14 cellular contexts compared by ENCODE assay signal in the genomic region with DNA sequence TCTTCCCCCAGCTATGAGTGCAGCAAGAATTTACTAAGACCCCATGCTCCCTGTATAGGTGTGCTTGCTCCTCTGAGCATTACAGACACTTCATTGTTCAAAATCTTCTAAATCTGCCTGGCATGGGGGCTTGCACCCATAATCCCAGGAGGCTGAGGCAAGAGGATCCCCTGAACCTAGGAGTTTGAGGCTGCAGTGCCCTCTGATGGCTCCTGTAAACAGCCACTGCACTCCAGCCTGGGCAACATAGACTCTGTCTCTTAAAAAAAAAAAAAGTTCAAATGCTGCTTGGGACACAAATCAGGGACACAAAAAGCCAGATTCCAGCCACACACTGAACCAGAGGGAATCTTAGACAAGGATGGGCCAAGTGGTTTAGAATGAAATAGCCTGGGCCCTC. TPM values are rescaled to one million over a fixed set of nuclear protein-coding genes. Genes with fewer than 3 reads are reported as not detected.
DNase-seq lines count a peak whose midpoint lies in the region; ATAC-seq and TF ChIP-seq lines count a peak whose summit lies in the region.
"Had no signal": no experiment of that assay in that cellular context is flagged by ENCODE, and none has a peak within 500 bp of the region (broad histone marks: within the 10 kb centered on the region; RNA-seq: fewer than 3 reads in every experiment).

No MANE protein-coding gene starts in this region.

- peaks cover 4 to 8% of the 10 kb centered on the region in 2 donors for H3K4me1 ChIP-seq in breast epithelium
- peaks cover 11% of the 10 kb centered on the region for H3K4me1 ChIP-seq in OCI-LY7 (ENCODE audit: insufficient read depth, low read length, poor library complexity, severe bottlenecking)

- ATAC-seq in GM21367 (IDR thresholded peaks at IDR 0.05; ENCODE audit: unreplicated experiment) (no peak), GM21825 (IDR thresholded peaks at IDR 0.05; ENCODE audit: unreplicated experiment) (no peak)

- H3K4me3 Mint-ChIP-seq in MCF 10A (ENCODE audit: unreplicated experiment) (no peak overlapping the region), endothelial cell (ENCODE audit: unreplicated experiment) (no peak overlapping the region), type B pancreatic cell (no peak overlapping the region)
- H3K4me3 Mint-ChIP-seq: activated naive CD8-positive, alpha-beta T cell treated with anti-CD3 and anti-CD28 coated beads for 36 hours had no signal

- H3K9me3 Mint-ChIP-seq in MCF 10A (ENCODE audit: unreplicated experiment) = no peaks in the 10 kb centered on the region
- H3K9me3 Mint-ChIP-seq in endothelial cell (ENCODE audit: unreplicated experiment) = no peaks in the 10 kb centered on the region
- no peaks in the 10 kb centered on the region for H3K9me3 Mint-ChIP-seq in type B pancreatic cell

- TF ChIP-seq CTCF in MCF 10A (IDR thresholded peaks at IDR 0.05; ENCODE audit: unreplicated experiment) (peak; percentile 25), breast epithelium (IDR thresholded peaks at IDR 0.05) (no peak), OCI-LY7 (conservative IDR thresholded peaks at IDR 0.05; ENCODE audit: low read length) (peak; percentile 68), endothelial cell (IDR thresholded peaks at IDR 0.05; ENCODE audit: unreplicated experiment) (no peak), type B pancreatic cell (conservative IDR thresholded peaks at IDR 0.05) (no peak)

- H3K27me3 ChIP-seq in breast epithelium = no peaks in the 10 kb centered on the region

- BruUV-seq in MCF 10A (replicated peaks; lab: Mats Ljungman, UMichigan) (no TSS peak), OCI-LY7 (replicated peaks; lab: Mats Ljungman, UMichigan) (no TSS peak)

- H3K79me2 ChIP-seq in OCI-LY7 (ENCODE audit: insufficient read depth, low read depth, low read length) = peaks cover 1% of the 10 kb centered on the region; the same call in 1 of the 2 replicates

- no peak overlapping the region for H3K27ac ChIP-seq in breast epithelium
- no peak overlapping the region for H3K27ac ChIP-seq in OCI-LY7 (ENCODE audit: low read depth, low read length, poor library complexity, severe bottlenecking)
- H3K27ac ChIP-seq: prostate gland had no signal

- H3K27me3 Mint-ChIP-seq in MCF 10A (ENCODE audit: insufficient read depth, unreplicated experiment) = no peaks in the 10 kb centered on the region
- H3K27me3 Mint-ChIP-seq in endothelial cell (ENCODE audit: unreplicated experiment) = peaks cover 6% of the 10 kb centered on the region
- H3K27me3 Mint-ChIP-seq in type B pancreatic cell = peaks cover 25% of the 10 kb centered on the region
- H3K27me3 Mint-ChIP-seq: activated naive CD8-positive, alpha-beta T cell treated with anti-CD3 and anti-CD28 coated beads for 36 hours had no signal

- intact Hi-C loops in MCF 10A (cut with micrococcal nuclease) = loop anchor here (1.0 kb wide), 1 partner anchor 34 kb away; no protein-coding TSS in a partner anchor
- intact Hi-C loops in breast epithelium (cut with DNase I; ENCODE audit: low total_unique reads) = no loop called here
- intact Hi-C loops in OCI-LY7 (cut with micrococcal nuclease; ENCODE audit: unreplicated experiment) = loop anchor here (2.0 kb wide), 1 partner anchor 34 kb away; no protein-coding TSS in a partner anchor

- no peak overlapping the region for H3K4me2 ChIP-seq in OCI-LY7 (ENCODE audit: low read length)

- H3K36me3 Mint-ChIP-seq in MCF 10A (ENCODE audit: insufficient read depth, unreplicated experiment) = no peaks in the 10 kb centered on the region
- no peaks in the 10 kb centered on the region for H3K36me3 Mint-ChIP-seq in endothelial cell (ENCODE audit: low read depth, unreplicated experiment)
- H3K36me3 Mint-ChIP-seq in type B pancreatic cell = no peaks in the 10 kb centered on the region

- TF ChIP-seq POLR2A in breast epithelium (IDR thresholded peaks at IDR 0.05) = no peak

- H3K4me1 Mint-ChIP-seq in MCF 10A (ENCODE audit: insufficient read depth, unreplicated experiment) = no peaks in the 10 kb centered on the region
- peaks cover 10% of the 10 kb centered on the region for H3K4me1 Mint-ChIP-seq in endothelial cell (ENCODE audit: unreplicated experiment)
- peaks cover 11% of the 10 kb centered on the region for H3K4me1 Mint-ChIP-seq in type B pancreatic cell (ENCODE audit: unreplicated experiment)

- H3K9me2 ChIP-seq in OCI-LY7 (ENCODE audit: insufficient read depth, low read length) = no peaks in the 10 kb centered on the region

- 0 out of 2 replicates have a peak, but pooled peaks cover 6% of the 10 kb centered on the region for H4K20me1 ChIP-seq in OCI-LY7 (ENCODE audit: insufficient read depth, low read length)

- DNase-seq in MCF 10A (ENCODE audit: unreplicated experiment) = no peak
- no peak for DNase-seq in breast epithelium (ENCODE audit: low spot score in 2 of 2)
- DNase-seq in OCI-LY7 (ENCODE audit: low spot score) = peak; percentile 27
- no peak for DNase-seq in endothelial cell (ENCODE audit: low spot score)
- no peak for DNase-seq in type B pancreatic cell (ENCODE audit: extremely low spot score, unreplicated experiment)
- DNase-seq in NCI-H226 = no peak
- DNase-seq: activated CD4-positive, alpha-beta T cell treated with anti-CD3 and anti-CD28 coated beads, Interleukin-2, amount 50 U/mL, for 48 hours; activated naive CD8-positive, alpha-beta T cell treated with anti-CD3 and anti-CD28 coated beads for 36 hours; KBM-7; NCI-H2029; stimulated activated CD4-positive, alpha-beta T cell treated with anti-CD3 and anti-CD28 coated beads, Interleukin-1b, Interleukin-23, amount 100 ng/mL, for 48 hours had no signal

- H3K4me3 ChIP-seq in breast epithelium (no peak overlapping the region), OCI-LY7 (ENCODE audit: low read depth, low read length, poor library complexity, severe bottlenecking) (no peak overlapping the region)
- H3K4me3 ChIP-seq: prostate gland had no signal

- H3K9me3 ChIP-seq in breast epithelium (no peaks in the 10 kb centered on the region), OCI-LY7 (ENCODE audit: low read length) (no peaks in the 10 kb centered on the region)
- H3K9me3 ChIP-seq: prostate gland had no signal

- POLR2A ChIA-PET in MCF 10A (lab: Yijun Ruan, JAX) = interaction anchor here (0.9 to 4.5 kb wide), 3 partner anchors 8 to 162 kb away, joined by 3 to 36 read pairs (median 3); a partner anchor contains a TSS
- POLR2A ChIA-PET in OCI-LY7 (lab: Charles Lee) = interaction anchor here (0.6 kb wide), 1 partner anchor 1374 kb away, joined by 9 read pairs; a partner anchor contains a TSS

- H2AFZ ChIP-seq in OCI-LY7 (ENCODE audit: low read length) = no peak overlapping the region

- H3K27ac Mint-ChIP-seq in MCF 10A (ENCODE audit: low read depth, unreplicated experiment) (no peak overlapping the region), endothelial cell (ENCODE audit: unreplicated experiment) (peak overlapping the region; percentile 26), type B pancreatic cell (peak overlapping the region; percentile 18)
- H3K27ac Mint-ChIP-seq: activated naive CD8-positive, alpha-beta T cell treated with anti-CD3 and anti-CD28 coated beads for 36 hours had no signal

- CTCF ChIA-PET in MCF 10A (lab: Yijun Ruan, JAX) (interaction anchor here (0.9 to 10.2 kb wide), 9 partner anchors 7 to 151 kb away, joined by 3 to 188 read pairs (median 3); no protein-coding TSS in a partner anchor), OCI-LY7 (lab: Charles Lee; ENCODE audit: unreplicated experiment) (no interaction called here)

- no peaks in the 10 kb centered on the region for H3K36me3 ChIP-seq in breast epithelium
- no peaks in the 10 kb centered on the region for H3K36me3 ChIP-seq in OCI-LY7 (ENCODE audit: insufficient read depth, low read length)
- H3K36me3 ChIP-seq: prostate gland had no signal

RNA-seq across cellular contexts. Expression of a gene that starts 3.4 kb away (rescaled TPM):
- total RNA-seq in MCF 10A (2022) = 110 and 117 TPM in 2 replicates
- 10 to 100 TPM in 2 of 3 donors, 1 to 10 TPM in 1; 9.4 to 12.8 (median 11.5) TPM for total RNA-seq in breast epithelium
- 16.8 and 23.4 TPM in 2 replicates for total RNA-seq in OCI-LY7 (2014; rRNA removed; shearing (Covaris generic))
- total RNA-seq in OCI-LY7 (2022) = 50.5 and 53.6 TPM in 2 replicates
- 35.1 TPM for total RNA-seq in endothelial cell (ENCODE audit: unreplicated experiment)
- 31.8 and 40.0 TPM in 2 replicates for total RNA-seq in type B pancreatic cell (ENCODE audit: low replicate concordance)

RNA-seq across cellular contexts. Expression of a gene that starts 22.7 kb away (rescaled TPM):
- total RNA-seq in MCF 10A (2022) (5.0 and 7.6 TPM in 2 replicates), breast epithelium (1 to 10 TPM in 2 of 3 donors, not detected in 1; 3.4 to 3.6 TPM), OCI-LY7 (2022) (not detected in 2 replicates), endothelial cell (ENCODE audit: unreplicated experiment) (0.10 TPM), type B pancreatic cell (ENCODE audit: low replicate concordance) (5.9 and 22.1 TPM in 2 replicates)
- total RNA-seq in OCI-LY7 (2014; rRNA removed; shearing (Covaris generic)) = not detected in 2 replicates
- total RNA-seq: activated naive CD8-positive, alpha-beta T cell treated with anti-CD3 and anti-CD28 coated beads for 36 hours had no signal

RNA-seq across cellular contexts. Expression of a gene that starts 27.6 kb away (rescaled TPM):
- 0.68 TPM in 1 of 2 replicates, not detected in the other for total RNA-seq in MCF 10A (2022)
- total RNA-seq in breast epithelium = 10 to 100 TPM in 2 of 3 donors, not detected in 1; 10.8 to 11.1 TPM
- not detected in 2 replicates for total RNA-seq in OCI-LY7 (2014; rRNA removed; shearing (Covaris generic))
- not detected in 2 replicates for total RNA-seq in OCI-LY7 (2022)
- 0.36 TPM for total RNA-seq in endothelial cell (ENCODE audit: unreplicated experiment)
- 13.8 and 15.6 TPM in 2 replicates for total RNA-seq in type B pancreatic cell (ENCODE audit: low replicate concordance)

Comparison
In these comparisons a context has a peak if more than half of its experiments do, and no peak if none do; other contexts are left out.
1. CTCF ChIP-seq: peak in MCF 10A (single experiment) and OCI-LY7 (single experiment); none in breast epithelium (0 of 3), endothelial cell (single experiment) and type B pancreatic cell (single experiment).